In genomic region chr1:22383526-22384291, GRCh38 we compare ENCODE assay signal across 1 cellular context.
TF ChIP-seq lines count a peak whose summit lies in the region.

No MANE protein-coding gene starts in this region.

TF ChIP-seq in HepG2, 621 proteins besides CTCF, POLR2A, EP300 and RAD21 (continued from another document):
- TF ChIP-seq, protein P1, sequence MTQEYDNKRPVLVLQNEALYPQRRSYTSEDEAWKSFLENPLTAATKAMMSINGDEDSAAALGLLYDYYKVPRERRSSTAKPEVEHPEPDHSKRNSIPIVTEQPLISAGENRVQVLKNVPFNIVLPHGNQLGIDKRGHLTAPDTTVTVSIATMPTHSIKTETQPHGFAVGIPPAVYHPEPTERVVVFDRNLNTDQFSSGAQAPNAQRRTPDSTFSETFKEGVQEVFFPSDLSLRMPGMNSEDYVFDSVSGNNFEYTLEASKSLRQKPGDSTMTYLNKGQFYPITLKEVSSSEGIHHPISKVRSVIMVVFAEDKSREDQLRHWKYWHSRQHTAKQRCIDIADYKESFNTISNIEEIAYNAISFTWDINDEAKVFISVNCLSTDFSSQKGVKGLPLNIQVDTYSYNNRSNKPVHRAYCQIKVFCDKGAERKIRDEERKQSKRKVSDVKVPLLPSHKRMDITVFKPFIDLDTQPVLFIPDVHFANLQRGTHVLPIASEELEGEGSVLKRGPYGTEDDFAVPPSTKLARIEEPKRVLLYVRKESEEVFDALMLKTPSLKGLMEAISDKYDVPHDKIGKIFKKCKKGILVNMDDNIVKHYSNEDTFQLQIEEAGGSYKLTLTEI (CRISPR knock-in tag; conservative IDR thresholded peaks at IDR 0.05): no peak
- peak; percentile 48; the same call in 1 of the 2 replicates for TF ChIP-seq NFYC (CRISPR knock-in tag; IDR thresholded peaks at IDR 0.05)
- no peak for TF ChIP-seq ZNF652 (CRISPR knock-in tag; IDR thresholded peaks at IDR 0.05; ENCODE audit: borderline replicate concordance, low read depth)
TF ChIP-seq in HepG2: peak in this region for 3.
